ENCODE assay signal across 19 cellular contexts in genomic region chr19:55496820-55497219, GRCh38. TPM values are rescaled to one million over a fixed set of nuclear protein-coding genes. Genes with fewer than 3 reads are reported as not detected.
"Had no signal": no experiment of that assay in that cellular context is flagged by ENCODE, and none has a peak within 500 bp of the region (broad histone marks: within the 10 kb centered on the region; RNA-seq: fewer than 3 reads in every experiment).

No MANE protein-coding gene starts in this region.

RNA-seq across cellular contexts. Expression of gene C19orf85, which starts 32.3 kb away (rescaled TPM):
- total RNA-seq: natural killer cell, neural crest cell, omental fat pad, osteocyte, pancreas, posterior vena cava, prostate gland, pulmonary artery endothelial cell, right atrium auricular region, sciatic nerve, smooth muscle cell, spleen, suprapubic skin, testis, transverse colon, upper lobe of right lung, urinary bladder, uterus had no signal
- polyA plus RNA-seq: pancreas, smooth muscle cell, spleen, thymus had no signal
